Comparison of ENCODE assay signal across 1 cellular context in the genomic region with DNA sequence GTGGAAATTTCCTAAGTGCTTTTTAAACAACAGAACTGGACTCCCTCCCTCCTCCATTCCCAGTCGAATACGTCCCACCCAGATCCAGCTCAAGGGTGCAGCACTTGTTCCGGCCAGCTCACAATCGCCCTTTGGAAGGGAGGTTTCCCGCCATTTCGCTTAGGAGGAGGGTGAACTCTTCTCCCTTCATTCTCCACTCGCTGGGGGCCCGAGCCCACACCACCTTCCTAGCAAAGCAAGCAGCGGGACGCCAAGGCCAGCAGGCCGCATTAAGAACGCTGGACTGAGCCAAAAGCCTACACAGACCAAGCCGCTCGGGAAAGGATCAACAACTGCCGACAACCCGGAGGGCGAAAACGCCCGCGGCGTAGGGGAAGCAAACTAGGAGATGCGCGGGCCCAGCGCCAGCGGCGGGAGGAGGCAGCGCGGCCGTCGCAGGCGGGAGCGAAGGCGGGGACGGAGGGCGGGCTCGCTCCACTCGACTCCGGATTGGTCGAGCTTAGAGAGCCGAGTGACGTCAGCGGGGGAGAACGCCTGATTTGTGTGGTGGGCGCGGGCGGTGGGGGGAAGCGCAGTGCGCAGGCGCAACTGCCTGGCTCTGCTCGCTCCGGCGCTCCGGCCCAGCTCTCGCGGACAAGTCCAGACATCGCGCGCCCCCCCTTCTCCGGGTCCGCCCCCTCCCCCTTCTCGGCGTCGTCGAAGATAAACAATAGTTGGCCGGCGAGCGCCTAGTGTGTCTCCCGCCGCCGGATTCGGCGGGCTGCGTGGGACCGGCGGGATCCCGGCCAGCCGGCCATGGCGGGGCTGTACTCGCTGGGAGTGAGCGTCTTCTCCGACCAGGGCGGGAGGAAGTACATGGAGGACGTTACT.
A peak's percentile ranks its signal among the peaks of the same experiment; 100 is the strongest.
TF ChIP-seq lines count a peak whose summit lies in the region.

Gene PPM1D (plus strand): TSS at position 574 of the 870 bp plus-strand sequence. CDS start 222 bp downstream, at position 796.

TF ChIP-seq in HepG2, 621 proteins besides CTCF, POLR2A, EP300 and RAD21 (continued from another document and continues in another):
- no peak for TF ChIP-seq ZNF484 (CRISPR knock-in tag; IDR thresholded peaks at IDR 0.05; ENCODE audit: borderline replicate concordance, low read depth)
- peak; percentile 93 for TF ChIP-seq ZNF367 (CRISPR knock-in tag; IDR thresholded peaks at IDR 0.05; ENCODE audit: borderline replicate concordance)
- TF ChIP-seq, protein P1, sequence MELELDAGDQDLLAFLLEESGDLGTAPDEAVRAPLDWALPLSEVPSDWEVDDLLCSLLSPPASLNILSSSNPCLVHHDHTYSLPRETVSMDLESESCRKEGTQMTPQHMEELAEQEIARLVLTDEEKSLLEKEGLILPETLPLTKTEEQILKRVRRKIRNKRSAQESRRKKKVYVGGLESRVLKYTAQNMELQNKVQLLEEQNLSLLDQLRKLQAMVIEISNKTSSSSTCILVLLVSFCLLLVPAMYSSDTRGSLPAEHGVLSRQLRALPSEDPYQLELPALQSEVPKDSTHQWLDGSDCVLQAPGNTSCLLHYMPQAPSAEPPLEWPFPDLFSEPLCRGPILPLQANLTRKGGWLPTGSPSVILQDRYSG (CRISPR knock-in tag; IDR thresholded peaks at IDR 0.05), result peak; percentile 88; the same call in 1 of the 2 replicates
- TF ChIP-seq ZNF24 (IDR thresholded peaks at IDR 0.05), result peak; percentile 61; the same call in 1 of the 2 replicates
- peak; percentile 94; the same call in 1 of the 2 replicates for TF ChIP-seq HBP1 (CRISPR knock-in tag; IDR thresholded peaks at IDR 0.05; ENCODE audit: low read depth)
- no peak; the same call in 1 of the 2 replicates for TF ChIP-seq ZUFSP (CRISPR knock-in tag; IDR thresholded peaks at IDR 0.05; ENCODE audit: borderline replicate concordance)
- peak; percentile 15; the same call in 1 of the 2 replicates for TF ChIP-seq HMG20B (CRISPR knock-in tag; conservative IDR thresholded peaks at IDR 0.05)
- peak; percentile 91 for TF ChIP-seq ISL2 (CRISPR knock-in tag; IDR thresholded peaks at IDR 0.05)
- peak; percentile 95 for TF ChIP-seq POLR2AphosphoS5 (IDR thresholded peaks at IDR 0.05; ENCODE audit: low read depth, low read length)
- peak; percentile 45; the same call in 1 of the 2 replicates for TF ChIP-seq ZNF510 (CRISPR knock-in tag; IDR thresholded peaks at IDR 0.05; ENCODE audit: low read depth)
- TF ChIP-seq ATF3 (CRISPR knock-in tag; IDR thresholded peaks at IDR 0.05), result peak; percentile 63; the same call in 1 of the 2 replicates
- TF ChIP-seq, protein P2, sequence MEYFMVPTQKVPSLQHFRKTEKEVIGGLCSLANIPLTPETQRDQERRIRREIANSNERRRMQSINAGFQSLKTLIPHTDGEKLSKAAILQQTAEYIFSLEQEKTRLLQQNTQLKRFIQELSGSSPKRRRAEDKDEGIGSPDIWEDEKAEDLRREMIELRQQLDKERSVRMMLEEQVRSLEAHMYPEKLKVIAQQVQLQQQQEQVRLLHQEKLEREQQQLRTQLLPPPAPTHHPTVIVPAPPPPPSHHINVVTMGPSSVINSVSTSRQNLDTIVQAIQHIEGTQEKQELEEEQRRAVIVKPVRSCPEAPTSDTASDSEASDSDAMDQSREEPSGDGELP (IDR thresholded peaks at IDR 0.05; ENCODE audit: borderline replicate concordance, low read depth), result no peak; the same call in none of the 2 replicates
- peak; percentile 96; the same call in 1 of the 2 replicates for TF ChIP-seq SMAD1 (CRISPR knock-in tag; IDR thresholded peaks at IDR 0.05; ENCODE audit: borderline replicate concordance, low read depth)
- TF ChIP-seq, protein P3, sequence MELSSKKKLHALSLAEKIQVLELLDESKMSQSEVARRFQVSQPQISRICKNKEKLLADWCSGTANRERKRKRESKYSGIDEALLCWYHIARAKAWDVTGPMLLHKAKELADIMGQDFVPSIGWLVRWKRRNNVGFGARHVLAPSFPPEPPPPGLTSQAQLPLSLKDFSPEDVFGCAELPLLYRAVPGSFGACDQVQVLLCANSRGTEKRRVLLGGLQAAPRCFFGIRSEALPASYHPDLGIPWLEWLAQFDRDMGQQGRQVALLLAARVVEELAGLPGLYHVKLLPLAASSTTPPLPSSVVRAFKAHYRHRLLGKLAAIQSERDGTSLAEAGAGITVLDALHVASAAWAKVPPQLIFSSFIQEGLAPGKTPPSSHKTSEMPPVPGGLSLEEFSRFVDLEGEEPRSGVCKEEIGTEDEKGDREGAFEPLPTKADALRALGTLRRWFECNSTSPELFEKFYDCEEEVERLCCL (CRISPR knock-in tag; IDR thresholded peaks at IDR 0.05; ENCODE audit: borderline replicate concordance), result peak; percentile 99
- TF ChIP-seq FLYWCH1 (CRISPR knock-in tag; IDR thresholded peaks at IDR 0.05), result peak; percentile 48; the same call in 1 of the 2 replicates
- TF ChIP-seq ARHGAP35 (CRISPR knock-in tag; IDR thresholded peaks at IDR 0.05; ENCODE audit: borderline replicate concordance), result peak; percentile 58
- no peak for TF ChIP-seq NBN (conservative IDR thresholded peaks at IDR 0.05)
- TF ChIP-seq JUNB (CRISPR knock-in tag; IDR thresholded peaks at IDR 0.05; ENCODE audit: borderline replicate concordance), result peak; percentile 56; the same call in 1 of the 2 replicates
- TF ChIP-seq PHF5A (CRISPR knock-in tag; IDR thresholded peaks at IDR 0.05; ENCODE audit: low read depth, unreplicated experiment), result peak; percentile 98
- TF ChIP-seq ZNF672 (CRISPR knock-in tag; IDR thresholded peaks at IDR 0.05), result 0 out of 2 replicates have a peak, but pooled peaks have one; percentile 24
- peak; percentile 57; the same call in 1 of the 2 replicates for TF ChIP-seq TBX2 (CRISPR knock-in tag; IDR thresholded peaks at IDR 0.05; ENCODE audit: borderline replicate concordance)
- TF ChIP-seq CCAR2 (optimal IDR thresholded peaks at IDR 0.05; ENCODE audit: low read depth, low read length), result peak; percentile 75
- TF ChIP-seq SP4 (CRISPR knock-in tag; IDR thresholded peaks at IDR 0.05), result peak; percentile 73; the same call in 1 of the 2 replicates
- peak; percentile 98 for TF ChIP-seq ZNF274 (CRISPR knock-in tag; IDR thresholded peaks at IDR 0.05)
- 0 out of 2 replicates have a peak, but pooled peaks have one; percentile 11 for TF ChIP-seq FOXP1 (IDR thresholded peaks at IDR 0.05)
- TF ChIP-seq FOXP1 (CRISPR knock-in tag; IDR thresholded peaks at IDR 0.05), result no peak; the same call in 1 of the 2 replicates
- TF ChIP-seq, protein P4, sequence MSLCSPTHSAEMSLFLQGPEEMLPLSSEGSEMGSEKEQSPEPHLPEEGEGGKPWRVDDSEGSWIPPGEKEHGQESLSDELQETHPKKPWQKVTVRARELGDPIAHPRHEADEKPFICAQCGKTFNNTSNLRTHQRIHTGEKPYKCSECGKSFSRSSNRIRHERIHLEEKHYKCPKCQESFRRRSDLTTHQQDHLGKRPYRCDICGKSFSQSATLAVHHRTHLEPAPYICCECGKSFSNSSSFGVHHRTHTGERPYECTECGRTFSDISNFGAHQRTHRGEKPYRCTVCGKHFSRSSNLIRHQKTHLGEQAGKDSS (CRISPR knock-in tag; IDR thresholded peaks at IDR 0.05; ENCODE audit: borderline replicate concordance, low read depth), result 0 out of 2 replicates have a peak, but pooled peaks have one; percentile 10
- TF ChIP-seq ZNF30 (CRISPR knock-in tag; IDR thresholded peaks at IDR 0.05), result peak; percentile 89
- TF ChIP-seq IKZF4 (CRISPR knock-in tag; IDR thresholded peaks at IDR 0.05; ENCODE audit: borderline replicate concordance, low read depth, not compliant biosample characterization), result peak; percentile 78
- TF ChIP-seq SIX4 (CRISPR knock-in tag; IDR thresholded peaks at IDR 0.05), result peak; percentile 29; the same call in 1 of the 2 replicates
- TF ChIP-seq ZNF775 (CRISPR knock-in tag; IDR thresholded peaks at IDR 0.05; ENCODE audit: borderline replicate concordance), result peak; percentile 82; the same call in 1 of the 2 replicates
- peak; percentile 68 for TF ChIP-seq SOX13 (IDR thresholded peaks at IDR 0.05)
- TF ChIP-seq SOX13 (CRISPR knock-in tag; conservative IDR thresholded peaks at IDR 0.05 in 1 of 2, IDR thresholded peaks at IDR 0.05 in 1 of 2), result peak in 1 of 2 experiments; percentile 37; a peak in 3 of 4 replicates
- peak; percentile 80 for TF ChIP-seq ESRRA (CRISPR knock-in tag; IDR thresholded peaks at IDR 0.05; ENCODE audit: low read depth)
- TF ChIP-seq AHDC1 (CRISPR knock-in tag; IDR thresholded peaks at IDR 0.05; ENCODE audit: borderline replicate concordance), result peak; percentile 2; the same call in 1 of the 2 replicates
- TF ChIP-seq NFE2 (CRISPR knock-in tag; IDR thresholded peaks at IDR 0.05), result no peak
- no peak; the same call in 1 of the 2 replicates for TF ChIP-seq ZNF761 (CRISPR knock-in tag; conservative IDR thresholded peaks at IDR 0.05)
- TF ChIP-seq TAF1 (CRISPR knock-in tag; IDR thresholded peaks at IDR 0.05), result peak; percentile 98
- peak; percentile 89; the same call in 1 of the 2 replicates for TF ChIP-seq SMAD9 (CRISPR knock-in tag; IDR thresholded peaks at IDR 0.05)
- TF ChIP-seq JUND (CRISPR knock-in tag; IDR thresholded peaks at IDR 0.05), result peak; percentile 45; the same call in 1 of the 2 replicates
- peak; percentile 60 for TF ChIP-seq THAP7 (CRISPR knock-in tag; IDR thresholded peaks at IDR 0.05)
- TF ChIP-seq CHD4 (IDR thresholded peaks at IDR 0.05; ENCODE audit: borderline replicate concordance, low read length), result 0 out of 2 replicates have a peak, but pooled peaks have one; percentile 4
- TF ChIP-seq RBM39 (IDR thresholded peaks at IDR 0.05; ENCODE audit: low read depth, low read length, poor library complexity, severe bottlenecking), result peak; percentile 35
